Comparison of ENCODE assay signal across 15 cellular contexts in genomic region chr17:17929655-17930380, GRCh38. TPM values are rescaled to one million over a fixed set of nuclear protein-coding genes. Genes with fewer than 3 reads are reported as not detected.
DNase-seq lines count a peak whose midpoint lies in the region; ATAC-seq, FAIRE-seq and TF ChIP-seq lines count a peak whose summit lies in the region.
"Had no signal": no experiment of that assay in that cellular context is flagged by ENCODE, and none has a peak within 500 bp of the region (broad histone marks: within the 10 kb centered on the region; RNA-seq: fewer than 3 reads in every experiment).

No MANE protein-coding gene starts in this region.

- peak overlapping the region; percentile 25 for H2AK9ac ChIP-seq in IMR-90 (replicated peaks; ENCODE audit: low read depth, low read length, poor library complexity)

- intact Hi-C loops in IMR-90 (cut with micrococcal nuclease), result no loop called here
- intact Hi-C loops in kidney (cut with DNase I), result no loop called here
- intact Hi-C loops in spleen (cut with DNase I; ENCODE audit: low total_unique reads), result no loop called here

- no peak for FAIRE-seq in kidney (lab: Jason Lieb, UNC)
- FAIRE-seq: GM12878 had no signal

- H3K36me3 ChIP-seq in IMR-90 (ENCODE audit: control insufficient read depth, insufficient read depth, low read length) (no peaks in the 10 kb centered on the region), kidney (ENCODE audit: control insufficient read depth in 1 of 2, insufficient read depth in 2 of 2, low read length in 2 of 2) (no peaks in the 10 kb centered on the region), spleen (peaks cover 0 to 6% (median 0%) of the 10 kb centered on the region in 6 donors)
- H3K36me3 ChIP-seq: uterus had no signal

- H3K27ac Mint-ChIP-seq in stimulated activated effector memory CD8-positive, alpha-beta T cell treated with anti-CD3 and anti-CD28 coated beads, Interleukin-12 subunit alpha, Interleukin-12 subunit beta, amount 100 ng/mL, for 72 hours, result peak overlapping the region; percentile 20
- H3K27ac Mint-ChIP-seq: IgD-negative memory B cell had no signal

- no peak overlapping the region for H3K27ac ChIP-seq in IMR-90 (ENCODE audit: insufficient read depth, low read length)
- peak overlapping the region; percentile 65 to 70 for H3K27ac ChIP-seq in kidney (ENCODE audit: low read depth in 2 of 2, low read length in 2 of 2)
- no peak overlapping the region for H3K27ac ChIP-seq in spleen
- H3K27ac ChIP-seq: hepatocyte, uterus had no signal

- H3K9me1 ChIP-seq in IMR-90 (ENCODE audit: insufficient read depth, low read length), result peaks cover 20% of the 10 kb centered on the region

- peak overlapping the region; percentile 41; the same call in 1 of the 2 replicates for H2BK120ac ChIP-seq in IMR-90 (ENCODE audit: low read depth, low read length)

- H3K4me1 ChIP-seq in IMR-90 (ENCODE audit: control insufficient read depth, insufficient read depth, low read length) (peaks cover 16% of the 10 kb centered on the region), kidney (ENCODE audit: control insufficient read depth in 1 of 2, insufficient read depth in 1 of 2, low read depth in 1 of 2, low read length in 2 of 2) (peaks cover 31 to 34% of the 10 kb centered on the region in 2 donors), spleen (peaks cover 0 to 17% (median 6%) of the 10 kb centered on the region in 6 donors)
- H3K4me1 ChIP-seq: uterus had no signal

- no peaks in the 10 kb centered on the region for H3K9me3 ChIP-seq in IMR-90 (ENCODE audit: control insufficient read depth, insufficient read depth, low read length)
- H3K9me3 ChIP-seq in kidney (ENCODE audit: control insufficient read depth in 1 of 2, low read length in 2 of 2), result no peaks in the 10 kb centered on the region
- no peaks in the 10 kb centered on the region for H3K9me3 ChIP-seq in spleen
- H3K9me3 ChIP-seq: uterus had no signal

- peak overlapping the region; percentile 13 for H3K14ac ChIP-seq in IMR-90 (replicated peaks; ENCODE audit: low read depth, low read length)

- H3K4me3 ChIP-seq in IMR-90 (ENCODE audit: insufficient read depth, low read depth, low read length), result no peak overlapping the region
- no peak overlapping the region for H3K4me3 ChIP-seq in kidney (ENCODE audit: low read length in 2 of 2)
- no peak overlapping the region for H3K4me3 ChIP-seq in spleen
- H3K4me3 ChIP-seq: GM12878, hepatocyte, uterus had no signal

- H3K9me3 Mint-ChIP-seq in stimulated activated effector memory CD8-positive, alpha-beta T cell treated with anti-CD3 and anti-CD28 coated beads, Interleukin-12 subunit alpha, Interleukin-12 subunit beta, amount 100 ng/mL, for 72 hours, result no peaks in the 10 kb centered on the region
- H3K9me3 Mint-ChIP-seq: IgD-negative memory B cell had no signal

- no peak overlapping the region for H4K5ac ChIP-seq in IMR-90 (ENCODE audit: low read depth, low read length)

- peaks cover 4% of the 10 kb centered on the region; the same call in 1 of the 2 replicates for H4K20me1 ChIP-seq in IMR-90 (ENCODE audit: insufficient read depth, low read length)

- WGBS in IMR-90 (ENCODE audit: extremely low coverage in 2 of 2, insufficient read length in 1 of 2), 2 experiments, result no CpG with 5 or more reads among the region's 2 CpGs
- WGBS in spleen, 5 donors, result 82 to 94% (median 87%) methylated on average over 2 of the region's 2 CpGs

- peak overlapping the region; percentile 12 for H2AFZ ChIP-seq in IMR-90 (replicated peaks; ENCODE audit: low read length, poor library complexity)
- H2AFZ ChIP-seq: hepatocyte had no signal

- ATAC-seq in IMR-90 (ENCODE audit: low read depth), result peak; percentile 43
- ATAC-seq in stimulated activated effector memory CD8-positive, alpha-beta T cell treated with anti-CD3 and anti-CD28 coated beads, Interleukin-12 subunit alpha, Interleukin-12 subunit beta, amount 100 ng/mL, for 72 hours, result no peak
- ATAC-seq in GM21381 (IDR thresholded peaks at IDR 0.05; ENCODE audit: unreplicated experiment), result no peak
- no peak for ATAC-seq in HG03039 (IDR thresholded peaks at IDR 0.05; ENCODE audit: unreplicated experiment)
- ATAC-seq: GM12878 had no signal

- CTCF ChIA-PET in IMR-90 (lab: Yijun Ruan, JAX), result no interaction called here

- H4K91ac ChIP-seq in IMR-90 (ENCODE audit: insufficient read depth, low read depth, low read length), result peak overlapping the region; percentile 8

- no peak for TF ChIP-seq CTCF in IMR-90 (conservative IDR thresholded peaks at IDR 0.05; ENCODE audit: low read depth, low read length)
- no peak for TF ChIP-seq CTCF in kidney (IDR thresholded peaks at IDR 0.05; ENCODE audit: borderline replicate concordance, extremely low read depth, insufficient read depth)
- no peak for TF ChIP-seq CTCF in spleen (IDR thresholded peaks at IDR 0.05 in 8 of 11, conservative IDR thresholded peaks at IDR 0.05 in 3 of 11)

- H3K56ac ChIP-seq in IMR-90 (ENCODE audit: extremely low read depth, insufficient read depth, low read length), result no peak overlapping the region

- H3K4ac ChIP-seq in IMR-90 (ENCODE audit: low read depth, low read length), result peak overlapping the region; percentile 52; the same call in 1 of the 2 replicates

- H3K18ac ChIP-seq in IMR-90 (ENCODE audit: low read depth, low read length), result no peak overlapping the region

- H3K9ac ChIP-seq in IMR-90 (ENCODE audit: low read depth, low read length) (no peak overlapping the region), kidney (ENCODE audit: low read length in 2 of 2) (peak overlapping the region in 1 of 2 donors; percentile 27)

- DNase-seq in IMR-90, result peak; percentile 42
- peak; percentile 53 for DNase-seq in astrocyte of the hippocampus (ENCODE audit: low read depth, low spot score)
- no peak for DNase-seq in kidney
- no peak for DNase-seq in stimulated activated effector memory CD8-positive, alpha-beta T cell treated with anti-CD3 and anti-CD28 coated beads, Interleukin-12 subunit alpha, Interleukin-12 subunit beta, amount 100 ng/mL, for 72 hours (ENCODE audit: low spot score in 2 of 2)
- DNase-seq in NCI-H1417 treated with DMSO at 0.1 percent for 48 hours (lab: John Stamatoyannopoulos, UW), result no peak
- DNase-seq in spleen, result no peak
- DNase-seq: activated naive CD4-positive, alpha-beta T cell; NCI-H69; stimulated activated CD4-positive, alpha-beta T cell treated with anti-CD3 and anti-CD28 coated beads, Interleukin-15, amount 100 ng/mL, for 24 hours had no signal

- H3K4me1 Mint-ChIP-seq in stimulated activated effector memory CD8-positive, alpha-beta T cell treated with anti-CD3 and anti-CD28 coated beads, Interleukin-12 subunit alpha, Interleukin-12 subunit beta, amount 100 ng/mL, for 72 hours, result peaks cover 4% of the 10 kb centered on the region

- H3K4me2 ChIP-seq in IMR-90 (ENCODE audit: low read depth, low read length), result no peak overlapping the region
- H3K4me2 ChIP-seq: hepatocyte had no signal

- TF ChIP-seq POLR2A in IMR-90 (IDR thresholded peaks at IDR 0.05; ENCODE audit: low read depth, low read length) (no peak), spleen (IDR thresholded peaks at IDR 0.05) (no peak)

- peak overlapping the region; percentile 36; the same call in 1 of the 2 replicates for H3K23ac ChIP-seq in IMR-90 (ENCODE audit: low read depth, low read length)

- H2BK15ac ChIP-seq in IMR-90 (ENCODE audit: low read depth, low read length), result peak overlapping the region; percentile 62; the same call in 1 of the 3 replicates

- peaks cover 40 to 77% of the 10 kb centered on the region in 2 experiments for H3K79me1 ChIP-seq in IMR-90 (ENCODE audit: low read depth in 1 of 2, low read length in 2 of 2)

- POLR2A ChIA-PET in IMR-90 (lab: Charles Lee; ENCODE audit: unreplicated experiment), result no interaction called here

- H2AK5ac ChIP-seq in IMR-90 (ENCODE audit: low read depth, low read length), result peak overlapping the region; percentile 67; the same call in 1 of the 2 replicates

- no peaks in the 10 kb centered on the region for H3K36me3 Mint-ChIP-seq in stimulated activated effector memory CD8-positive, alpha-beta T cell treated with anti-CD3 and anti-CD28 coated beads, Interleukin-12 subunit alpha, Interleukin-12 subunit beta, amount 100 ng/mL, for 72 hours

- no peak overlapping the region for H3K4me3 Mint-ChIP-seq in stimulated activated effector memory CD8-positive, alpha-beta T cell treated with anti-CD3 and anti-CD28 coated beads, Interleukin-12 subunit alpha, Interleukin-12 subunit beta, amount 100 ng/mL, for 72 hours

- no TSS peak for BruUV-seq in IMR-90 (replicated peaks; lab: Mats Ljungman, UMichigan)

- no peak for TF ChIP-seq RAD21 in IMR-90 (IDR thresholded peaks at IDR 0.05; ENCODE audit: low read length)

- in situ Hi-C loops in IMR-90 (cut with MboI; ENCODE audit: low sequenced_read_pairs), result no loop called here

- H4K8ac ChIP-seq in IMR-90 (ENCODE audit: low read depth in 2 of 2, low read length in 2 of 2), result peak overlapping the region in 1 of 2 experiments; percentile 36; a peak in 1 of 4 replicates

- H2BK5ac ChIP-seq in IMR-90 (ENCODE audit: low read depth, low read length, poor library complexity, severe bottlenecking), result peak overlapping the region; percentile 41

- H3K27me3 ChIP-seq in IMR-90 (ENCODE audit: control insufficient read depth, insufficient read depth, low read length) (no peaks in the 10 kb centered on the region), spleen (replicated peaks in 1 of 7) (no peaks in the 10 kb centered on the region)
- H3K27me3 ChIP-seq: hepatocyte, uterus had no signal

- dilution Hi-C loops in IMR-90 (cut with HindIII; ENCODE audit: low sequenced_read_pairs, unreplicated experiment), result no loop called here

- peak overlapping the region; percentile 66 for H2BK20ac ChIP-seq in IMR-90 (ENCODE audit: low read depth, low read length)

TF ChIP-seq in IMR-90, 13 proteins besides CTCF, POLR2A, EP300 and RAD21 (continues in another document):
- TF ChIP-seq FOS (IDR thresholded peaks at IDR 0.05; ENCODE audit: low read depth, low read length) (no peak), NFE2L2 (IDR thresholded peaks at IDR 0.05; ENCODE audit: low read depth, low read length) (no peak), BHLHE40 (IDR thresholded peaks at IDR 0.05; ENCODE audit: low read depth, low read length) (no peak), SMC3 (IDR thresholded peaks at IDR 0.05; ENCODE audit: low read depth, low read length) (no peak)

RNA-seq across cellular contexts. Expression of gene TOM1L2, which starts 42.4 kb away (rescaled TPM):
- 23.3 and 34.4 TPM in 2 replicates for total RNA-seq in IMR-90 (2012; rRNA removed)
- 51.7 and 54.3 TPM in 2 replicates for polyA plus RNA-seq in IMR-90 (2012; rRNA removed)
- polyA plus RNA-seq in IMR-90 (2012; cell fraction: cytosol; rRNA removed), result 33.4 and 54.4 TPM in 2 replicates
- 144 and 187 TPM in 2 replicates for polyA plus RNA-seq in IMR-90 (2012; cell fraction: nucleus; rRNA removed; ENCODE audit: low replicate concordance)
- total RNA-seq in kidney, result 59.4 TPM
- polyA plus RNA-seq in kidney (ENCODE audit: insufficient read depth, low read depth, low replicate concordance), result 28.2 TPM
- 10 to 100 TPM; 27.0 to 82.6 (median 56.5) TPM for total RNA-seq in spleen
- polyA plus RNA-seq in spleen, result 10 to 100 TPM in 1 of 3 donors, 1 to 10 TPM in 2; 5.3 to 17.6 (median 7.7) TPM

RNA-seq across cellular contexts. Expression of gene DRC3, which starts 42.8 kb away (rescaled TPM):
- total RNA-seq in IMR-90 (2012; rRNA removed) (0.28 and 0.72 TPM in 2 replicates), kidney (17.3 TPM), spleen (1 to 10 TPM in 5 of 7 donors, under 1 TPM in 2; 0.37 to 7.3 (median 2.3) TPM)
- polyA plus RNA-seq in IMR-90 (2012; rRNA removed) (0.23 and 0.55 TPM in 2 replicates), kidney (ENCODE audit: insufficient read depth, low read depth, low replicate concordance) (8.6 TPM), spleen (1 to 10 TPM in 2 of 3 donors, under 1 TPM in 1; 0.93 to 2.4 (median 2.3) TPM)
- 0.12 and 0.30 TPM in 2 replicates for polyA plus RNA-seq in IMR-90 (2012; cell fraction: cytosol; rRNA removed)
- 1.1 and 1.8 TPM in 2 replicates for polyA plus RNA-seq in IMR-90 (2012; cell fraction: nucleus; rRNA removed; ENCODE audit: low replicate concordance)

Comparison
In these comparisons a context has a peak if more than half of its experiments do, and no peak if none do; other contexts are left out.
1. DNase-seq: peak in IMR-90 (single experiment) and astrocyte of the hippocampus (single experiment); none in kidney (single experiment), stimulated activated effector memory CD8-positive, alpha-beta T cell treated with anti-CD3 and anti-CD28 coated beads, Interleukin-12 subunit alpha, Interleukin-12 subunit beta, amount 100 ng/mL, for 72 hours (0 of 2), NCI-H1417 treated with DMSO at 0.1 percent for 48 hours (single experiment) and spleen (single experiment).
2. H3K27ac ChIP-seq: peak in kidney (2 of 2); none in IMR-90 (single experiment) and spleen (0 of 8).